ENCODE assay signal across 13 cellular contexts in the genomic region with DNA sequence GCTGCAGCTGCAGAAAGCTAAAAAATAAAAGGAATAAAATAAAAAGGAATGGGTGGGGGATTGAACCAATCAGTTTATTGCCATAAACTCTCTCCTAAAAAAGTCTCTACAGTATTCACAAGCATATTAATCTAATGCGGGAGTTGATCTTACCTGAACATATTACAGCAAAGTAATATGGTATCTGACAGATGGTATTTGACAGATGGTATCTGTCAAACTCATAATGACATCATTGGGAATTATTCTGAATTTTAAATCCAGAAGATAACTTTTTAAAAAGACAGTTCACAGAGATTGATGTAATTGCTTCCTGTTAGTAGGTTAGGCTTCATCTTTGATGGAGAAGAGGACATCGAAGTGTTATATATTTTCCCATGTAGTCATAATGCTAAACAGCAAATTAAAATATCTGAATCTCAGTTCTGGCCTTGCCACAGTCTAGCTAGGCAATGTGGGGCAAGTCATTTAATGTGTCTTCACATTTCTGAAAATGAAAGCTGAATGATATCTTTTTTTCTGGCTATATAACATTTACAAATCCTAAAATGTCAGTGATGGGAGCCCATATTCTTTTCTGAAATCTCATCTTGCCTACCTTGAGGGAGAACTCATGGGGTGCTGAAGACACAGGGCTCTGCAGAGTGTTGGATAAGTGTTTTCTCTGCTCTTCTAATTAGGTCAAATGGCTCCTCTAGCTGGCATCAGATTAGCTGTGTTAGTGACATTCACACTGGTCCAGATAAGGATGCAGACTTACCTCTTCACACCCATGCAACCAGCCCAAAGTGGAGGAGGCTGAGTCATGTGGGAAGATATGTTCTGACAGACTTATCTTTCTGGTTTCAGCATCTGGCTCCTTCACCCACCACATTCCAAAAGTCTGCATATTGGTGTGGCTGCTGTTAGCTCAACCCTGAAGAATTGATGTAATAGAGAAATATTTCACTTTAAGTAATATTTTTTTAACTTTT. TPM values are rescaled to one million over a fixed set of nuclear protein-coding genes. Genes with fewer than 3 reads are reported as not detected.
DNase-seq lines count a peak whose midpoint lies in the region; ATAC-seq and TF ChIP-seq lines count a peak whose summit lies in the region.
"Had no signal": no experiment of that assay in that cellular context is flagged by ENCODE, and none has a peak within 500 bp of the region (broad histone marks: within the 10 kb centered on the region; RNA-seq: fewer than 3 reads in every experiment).

No MANE protein-coding gene starts in this region.

- H3K27ac Mint-ChIP-seq in stimulated activated effector memory CD8-positive, alpha-beta T cell treated with anti-CD3 and anti-CD28 coated beads, Interleukin-12 subunit alpha, Interleukin-12 subunit beta, amount 100 ng/mL, for 72 hours: no peak overlapping the region
- peak overlapping the region in 1 of 7 donors; percentile 38 for H3K27ac Mint-ChIP-seq in CD14-positive monocyte

- peaks cover 7% of the 10 kb centered on the region for H3F3A ChIP-seq in SK-N-SH (replicated peaks; ENCODE audit: insufficient read depth)

- no peak overlapping the region for H2AFZ ChIP-seq in SK-N-SH (ENCODE audit: low read depth)

- peak; percentile 97 for ATAC-seq in stimulated activated effector memory CD8-positive, alpha-beta T cell treated with anti-CD3 and anti-CD28 coated beads, Interleukin-12 subunit alpha, Interleukin-12 subunit beta, amount 100 ng/mL, for 72 hours
- no peak for ATAC-seq in GM18519 (IDR thresholded peaks at IDR 0.05; ENCODE audit: low FRiP score, unreplicated experiment)

- no peaks in the 10 kb centered on the region for H3K9me3 ChIP-seq in SK-N-SH
- H3K9me3 ChIP-seq: HAP-1 had no signal

- H3K36me3 Mint-ChIP-seq in stimulated activated effector memory CD8-positive, alpha-beta T cell treated with anti-CD3 and anti-CD28 coated beads, Interleukin-12 subunit alpha, Interleukin-12 subunit beta, amount 100 ng/mL, for 72 hours: no peaks in the 10 kb centered on the region
- no peaks in the 10 kb centered on the region for H3K36me3 Mint-ChIP-seq in CD14-positive monocyte

- no peak overlapping the region for H3K4me3 Mint-ChIP-seq in stimulated activated effector memory CD8-positive, alpha-beta T cell treated with anti-CD3 and anti-CD28 coated beads, Interleukin-12 subunit alpha, Interleukin-12 subunit beta, amount 100 ng/mL, for 72 hours
- H3K4me3 Mint-ChIP-seq in CD14-positive monocyte: no peak overlapping the region

- H3K9ac ChIP-seq in SK-N-SH: no peak overlapping the region

- H4K20me1 ChIP-seq in SK-N-SH (ENCODE audit: insufficient read depth): no peaks in the 10 kb centered on the region

- CTCF ChIA-PET in SK-N-SH (lab: Yijun Ruan, JAX): interaction anchor here (0.8 to 3.5 kb wide), 5 partner anchors 10 to 235 kb away, joined by 3 to 27 read pairs (median 4); no protein-coding TSS in a partner anchor

- TF ChIP-seq RAD21 in SK-N-SH (IDR thresholded peaks at IDR 0.05; ENCODE audit: low read length): no peak

- peak; percentile 55 for DNase-seq in stimulated activated CD4-positive, alpha-beta T cell treated with anti-CD3 and anti-CD28 coated beads, Interleukin-15, amount 100 ng/mL, for 24 hours
- no peak for DNase-seq in stimulated activated CD4-positive, alpha-beta T cell treated with anti-CD3 and anti-CD28 coated beads, Interleukin-4, amount 100 ng/mL, for 4 hours
- DNase-seq in SK-N-SH (no peak), epithelial cell of esophagus (ENCODE audit: low read depth) (peak; percentile 84), cardiac septum (ENCODE audit: low spot score) (no peak), CD14-positive monocyte (ENCODE audit: low spot score) (no peak)
- peak; percentile 4 to 67 for DNase-seq in stimulated activated effector memory CD8-positive, alpha-beta T cell treated with anti-CD3 and anti-CD28 coated beads, Interleukin-12 subunit alpha, Interleukin-12 subunit beta, amount 100 ng/mL, for 72 hours (ENCODE audit: low spot score in 2 of 2)
- DNase-seq: NCI-H2107, retina had no signal

- peaks cover 0 to 3% of the 10 kb centered on the region in 2 experiments; a peak in 2 of 4 replicates for H3K4me1 ChIP-seq in SK-N-SH (ENCODE audit: control insufficient read depth in 1 of 2, insufficient read depth in 2 of 2, low read depth in 1 of 2, low read length in 1 of 2)
- H3K4me1 ChIP-seq: HAP-1 had no signal

- WGBS in SK-N-SH (ENCODE audit: low lambda C conversion rate): 57% methylated on average over 2 of the region's 2 CpGs

- no peak overlapping the region for H3K4me2 ChIP-seq in SK-N-SH

- intact Hi-C loops in cardiac septum (cut with DNase I): no loop called here
- intact Hi-C loops in CD14-positive monocyte (cut with micrococcal nuclease): loop anchor here in 1 of 2 donors (10.0 kb wide), 1 partner anchor 236 kb away; no protein-coding TSS in a partner anchor

- H3K27ac ChIP-seq in SK-N-SH (ENCODE audit: low read depth in 2 of 2, low read length in 1 of 2): no peak overlapping the region

- TF ChIP-seq CTCF in SK-N-SH (IDR thresholded peaks at IDR 0.05) (no peak), epithelial cell of esophagus (IDR thresholded peaks at IDR 0.05; ENCODE audit: insufficient read depth, low read depth, low read length, missing control alignments) (no peak), CD14-positive monocyte (IDR thresholded peaks at IDR 0.05) (no peak)

- no peaks in the 10 kb centered on the region for H3K27me3 ChIP-seq in SK-N-SH (ENCODE audit: insufficient read depth)

- no peaks in the 10 kb centered on the region for H3K79me2 ChIP-seq in SK-N-SH (ENCODE audit: insufficient read depth)

- H3K9me2 ChIP-seq in SK-N-SH: no peaks in the 10 kb centered on the region

- no peaks in the 10 kb centered on the region for H3K4me1 Mint-ChIP-seq in stimulated activated effector memory CD8-positive, alpha-beta T cell treated with anti-CD3 and anti-CD28 coated beads, Interleukin-12 subunit alpha, Interleukin-12 subunit beta, amount 100 ng/mL, for 72 hours
- H3K4me1 Mint-ChIP-seq in CD14-positive monocyte: no peaks in the 10 kb centered on the region

- TF ChIP-seq EP300 in SK-N-SH (IDR thresholded peaks at IDR 0.05; ENCODE audit: borderline replicate concordance in 1 of 2, low read depth in 1 of 2, low read length in 1 of 2): no peak

- no peak overlapping the region for H3K4me3 ChIP-seq in SK-N-SH (ENCODE audit: low read depth in 2 of 2, low read length in 1 of 2)
- H3K4me3 ChIP-seq in epithelial cell of esophagus (ENCODE audit: low read length): no peak overlapping the region
- H3K4me3 ChIP-seq: HAP-1 had no signal

- peaks cover 11 to 29% (median 18%) of the 10 kb centered on the region in 3 donors for H3K27me3 Mint-ChIP-seq in CD14-positive monocyte (ENCODE audit: low read depth in 3 of 3)

- no peaks in the 10 kb centered on the region for H3K9me3 Mint-ChIP-seq in stimulated activated effector memory CD8-positive, alpha-beta T cell treated with anti-CD3 and anti-CD28 coated beads, Interleukin-12 subunit alpha, Interleukin-12 subunit beta, amount 100 ng/mL, for 72 hours
- H3K9me3 Mint-ChIP-seq in CD14-positive monocyte: peaks cover 0 to 14% (median 0%) of the 10 kb centered on the region in 7 donors

- POLR2A ChIA-PET in SK-N-SH (lab: Yijun Ruan, JAX): no interaction called here

- no peaks in the 10 kb centered on the region for H3K36me3 ChIP-seq in SK-N-SH (replicated peaks in 1 of 2; ENCODE audit: control insufficient read depth in 1 of 2, insufficient read depth in 2 of 2, low read length in 1 of 2)
- H3K36me3 ChIP-seq: HAP-1 had no signal

TF ChIP-seq in SK-N-SH, 30 proteins besides CTCF, POLR2A, EP300 and RAD21:
- no peak for TF ChIP-seq EZH2phosphoT487 (IDR thresholded peaks at IDR 0.05; ENCODE audit: borderline replicate concordance, low read depth)
- TF ChIP-seq, protein P1, sequence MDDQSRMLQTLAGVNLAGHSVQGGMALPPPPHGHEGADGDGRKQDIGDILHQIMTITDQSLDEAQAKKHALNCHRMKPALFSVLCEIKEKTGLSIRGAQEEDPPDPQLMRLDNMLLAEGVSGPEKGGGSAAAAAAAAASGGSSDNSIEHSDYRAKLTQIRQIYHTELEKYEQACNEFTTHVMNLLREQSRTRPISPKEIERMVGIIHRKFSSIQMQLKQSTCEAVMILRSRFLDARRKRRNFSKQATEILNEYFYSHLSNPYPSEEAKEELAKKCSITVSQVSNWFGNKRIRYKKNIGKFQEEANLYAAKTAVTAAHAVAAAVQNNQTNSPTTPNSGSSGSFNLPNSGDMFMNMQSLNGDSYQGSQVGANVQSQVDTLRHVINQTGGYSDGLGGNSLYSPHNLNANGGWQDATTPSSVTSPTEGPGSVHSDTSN (IDR thresholded peaks at IDR 0.05): peak; percentile 3; the same call in 1 of the 2 replicates

RNA-seq across cellular contexts. Expression of a gene that starts 2.1 kb away (rescaled TPM):
- not detected in 2 replicates for polyA plus RNA-seq in SK-N-SH (2012; rRNA removed)
- not detected in 2 replicates for polyA plus RNA-seq in SK-N-SH (2012; cell fraction: cytosol; rRNA removed)
- polyA plus RNA-seq in SK-N-SH (2012; cell fraction: nucleus; rRNA removed): not detected in 2 replicates
- total RNA-seq in cardiac septum: not detected
- polyA plus RNA-seq in CD14-positive monocyte: not detected
- total RNA-seq: mononuclear cell; T-helper 2 cell treated with Interferon-gamma antibody and Interleukin-4, amounts not matched to agents 100 ng/mL and 5 ng/mL, for 36 hours had no signal

RNA-seq across cellular contexts. Expression of a gene that starts 40.6 kb away (rescaled TPM):
- polyA plus RNA-seq in SK-N-SH (2012; rRNA removed) (not detected in 2 replicates), CD14-positive monocyte (10 to 100 TPM; 10.1 to 12.9 TPM)
- not detected in 2 replicates for polyA plus RNA-seq in SK-N-SH (2012; cell fraction: cytosol; rRNA removed)
- polyA plus RNA-seq in SK-N-SH (2012; cell fraction: nucleus; rRNA removed): not detected in 2 replicates
- not detected for total RNA-seq in cardiac septum
- total RNA-seq: T-helper 2 cell treated with Interferon-gamma antibody and Interleukin-4, amounts not matched to agents 100 ng/mL and 5 ng/mL, for 36 hours had no signal

RNA-seq across cellular contexts. Expression of a gene that starts 51.2 kb away (rescaled TPM):
- polyA plus RNA-seq in SK-N-SH (2012; rRNA removed) (0.15 TPM in 2 replicates), CD14-positive monocyte (1 to 10 TPM; 2.7 to 3.5 TPM)
- polyA plus RNA-seq in SK-N-SH (2012; cell fraction: cytosol; rRNA removed): 0.13 and 0.30 TPM in 2 replicates
- 0.05 TPM in 1 of 2 replicates, not detected in the other for polyA plus RNA-seq in SK-N-SH (2012; cell fraction: nucleus; rRNA removed)
- 0.13 TPM for total RNA-seq in cardiac septum
- total RNA-seq: T-helper 2 cell treated with Interferon-gamma antibody and Interleukin-4, amounts not matched to agents 100 ng/mL and 5 ng/mL, for 36 hours had no signal

Comparison
In these comparisons a context has a peak if more than half of its experiments do, and no peak if none do; other contexts are left out.
1. DNase-seq: peak in stimulated activated CD4-positive, alpha-beta T cell treated with anti-CD3 and anti-CD28 coated beads, Interleukin-15, amount 100 ng/mL, for 24 hours (single experiment), epithelial cell of esophagus (single experiment) and stimulated activated effector memory CD8-positive, alpha-beta T cell treated with anti-CD3 and anti-CD28 coated beads, Interleukin-12 subunit alpha, Interleukin-12 subunit beta, amount 100 ng/mL, for 72 hours (2 of 2); none in stimulated activated CD4-positive, alpha-beta T cell treated with anti-CD3 and anti-CD28 coated beads, Interleukin-4, amount 100 ng/mL, for 4 hours (0 of 2), SK-N-SH (single experiment), cardiac septum (single experiment) and CD14-positive monocyte (single experiment).
2. RNA of a gene that starts 40.6 kb away (polyA plus RNA-seq): 10.1 to 12.9 TPM in CD14-positive monocyte; not detected in SK-N-SH; every median in the first group is over 10 times any median in the second.